In genomic region chr20:24453917-24454316, GRCh38 we compare ENCODE assay signal across 28 cellular contexts. TPM values are rescaled to one million over a fixed set of nuclear protein-coding genes. Genes with fewer than 3 reads are reported as not detected.
"Had no signal": no experiment of that assay in that cellular context is flagged by ENCODE, and none has a peak within 500 bp of the region (broad histone marks: within the 10 kb centered on the region; RNA-seq: fewer than 3 reads in every experiment).

No MANE protein-coding gene starts in this region.

- H3K9me3 ChIP-seq: ascending aorta, body of pancreas, MG63 had no signal

- H3K4me1 ChIP-seq: ascending aorta, body of pancreas had no signal

- FAIRE-seq: RCC 7860, TTC549 had no signal

- H3K36me3 ChIP-seq: ascending aorta, MG63 had no signal

- ATAC-seq: activated T-helper 17 cell treated with anti-CD3 and anti-CD28 coated beads, Interleukin-2, amount 50 U/mL, for 72 hours; body of pancreas; PC-3; T-helper 17 cell had no signal

- H3K27me3 ChIP-seq: ascending aorta, body of pancreas, MG63 had no signal

- H3K4me3 ChIP-seq: ascending aorta, body of pancreas, MG63 had no signal

- DNase-seq: activated B cell treated with CpG ODN at 0.5 μM for 24 hours; activated CD4-positive, alpha-beta memory T cell treated with anti-CD3 and anti-CD28 coated beads, Interleukin-2, amount 10 ng/mL, durations not matched to agents 7 days and 5 days; activated CD4-positive, alpha-beta T cell treated with anti-CD3 and anti-CD28 coated beads, Interleukin-2, amount 50 U/mL, for 1 hour; activated naive CD4-positive, alpha-beta T cell treated with anti-CD3 and anti-CD28 coated beads, Interleukin-2, amount 50 U/mL, for 16 hours; activated T-cell treated with anti-CD3 and anti-CD28 coated beads for 4 hours; activated T-cell treated with anti-CD3 and anti-CD28 coated beads, Interleukin-2, amount 50 U/mL, for 48 hours; amniotic stem cell; body of pancreas; cortex of kidney; MG63; NCI-H1092; NCI-H1417; NCI-H1930; NCI-H2171; NCI-H2227 treated with DMSO at 0.1 percent for 48 hours; NCI-H526; NCI-H774; PC-3; SHP77 treated with DMSO at 0.1 percent for 48 hours; T-helper 17 cell; T-helper 9 cell had no signal

- H3K27ac ChIP-seq: ascending aorta, body of pancreas had no signal

RNA-seq across cellular contexts. Expression of gene SYNDIG1, which starts 15.5 kb away (rescaled TPM):
- total RNA-seq: activated B cell treated with CpG ODN at 0.5 μM for 24 hours; activated CD4-positive, alpha-beta memory T cell treated with anti-CD3 and anti-CD28 coated beads, Interleukin-2, amount 10 ng/mL, durations not matched to agents 7 days and 5 days; activated CD8-positive, alpha-beta memory T cell treated with anti-CD3 and anti-CD28 coated beads for 36 hours; activated T-helper 17 cell treated with anti-CD3 and anti-CD28 coated beads, Interleukin-2, amount 50 U/mL, for 72 hours; NCI-H460; PC-3; SK-MEL-5; T-helper 17 cell had no signal
